ENCODE assay signal across 8 cellular contexts in genomic region chr11:61890536-61891330, GRCh38. TPM values are rescaled to one million over a fixed set of nuclear protein-coding genes. Genes with fewer than 3 reads are reported as not detected.
A peak's percentile ranks its signal among the peaks of the same experiment; 100 is the strongest.
DNase-seq lines count a peak whose midpoint lies in the region; ATAC-seq, FAIRE-seq and TF ChIP-seq lines count a peak whose summit lies in the region.

No MANE protein-coding gene starts in this region.

- peak overlapping the region; percentile 75 for H3K9ac ChIP-seq in endothelial cell of umbilical vein (replicated peaks; ENCODE audit: extremely low read depth, insufficient read depth, low read length)

- no peaks in the 10 kb centered on the region for H3K27me3 ChIP-seq in endothelial cell of umbilical vein (ENCODE audit: control insufficient read depth in 2 of 2, insufficient read depth in 2 of 2, low read length in 2 of 2)
- no peaks in the 10 kb centered on the region for H3K27me3 ChIP-seq in mononuclear cell (ENCODE audit: insufficient read depth, low read length)
- H3K27me3 ChIP-seq in tibial nerve = no peaks in the 10 kb centered on the region

- peaks cover 43% of the 10 kb centered on the region for H3K79me2 ChIP-seq in endothelial cell of umbilical vein (ENCODE audit: control insufficient read depth, insufficient read depth, low read length)

- dilution Hi-C loops in endothelial cell of umbilical vein (cut with MboI; ENCODE audit: extremely low pct_ligation_motif_present, low sequenced_read_pairs) = no loop called here

- peak; percentile 88 for DNase-seq in Daoy (ENCODE audit: low read depth)
- peak; percentile 86 for DNase-seq in M059J (ENCODE audit: low read depth)
- DNase-seq in activated CD4-positive, alpha-beta T cell treated with anti-CD3 and anti-CD28 coated beads, Interleukin-2, amount 50 U/mL, for 4 hours = peak; percentile 16
- DNase-seq in endothelial cell of umbilical vein (ENCODE audit: low read depth, low spot score) = peak; percentile 75
- no peak for DNase-seq in tibial nerve (ENCODE audit: low spot score in 2 of 2)
- no peak for DNase-seq in SIG-M5 treated with dmso at 0.1 percent for 504 hours (lab: John Stamatoyannopoulos, UW; ENCODE audit: unreplicated experiment)

- no peaks in the 10 kb centered on the region for H3K9me1 ChIP-seq in endothelial cell of umbilical vein (replicated peaks; ENCODE audit: control insufficient read depth, extremely low read depth, insufficient read depth, low read length)

- POLR2A ChIA-PET in endothelial cell of umbilical vein (lab: Charles Lee) = interaction anchor here (1.6 kb wide), 1 partner anchor 10 kb away, joined by 5 read pairs; no protein-coding TSS in a partner anchor

- no peak for TF ChIP-seq EP300 in tibial nerve (IDR thresholded peaks at IDR 0.05)

- H3K36me3 ChIP-seq in endothelial cell of umbilical vein (ENCODE audit: control insufficient read depth in 2 of 2, extremely low read depth in 1 of 2, insufficient read depth in 2 of 2, low read length in 2 of 2) (no peaks in the 10 kb centered on the region), tibial nerve (peaks cover 0 to 4% (median 0%) of the 10 kb centered on the region in 3 donors)

- TF ChIP-seq CTCF in endothelial cell of umbilical vein (IDR thresholded peaks at IDR 0.05; ENCODE audit: extremely low read depth in 1 of 2, insufficient read depth in 1 of 2, low read depth in 1 of 2, low read length in 2 of 2) = no peak
- no peak for TF ChIP-seq CTCF in tibial nerve (IDR thresholded peaks at IDR 0.05)

- peak; percentile 93 for FAIRE-seq in endothelial cell of umbilical vein (lab: Jason Lieb, UNC)

- TF ChIP-seq POLR2A in endothelial cell of umbilical vein (IDR thresholded peaks at IDR 0.05; ENCODE audit: low read depth, low read length) (no peak), tibial nerve (IDR thresholded peaks at IDR 0.05) (no peak)

- H3K4me3 ChIP-seq in endothelial cell of umbilical vein (replicated peaks in 1 of 3; ENCODE audit: insufficient read depth in 1 of 3, low read depth in 1 of 3, low read length in 3 of 3) (peak overlapping the region; percentile 41 to 70 (median 70)), mononuclear cell (ENCODE audit: low read length) (peak overlapping the region; percentile 56), tibial nerve (peak overlapping the region; percentile 71 to 99 (median 89))

- CTCF ChIA-PET in endothelial cell of umbilical vein (lab: Charles Lee) = interaction anchor here (1.0 to 4.8 kb wide), 7 partner anchors 8 to 217 kb away, joined by 4 to 19 read pairs (median 5); no protein-coding TSS in a partner anchor

- peak overlapping the region; percentile 87 for H3K4me2 ChIP-seq in endothelial cell of umbilical vein (ENCODE audit: insufficient read depth, low read length)

- H2AFZ ChIP-seq in endothelial cell of umbilical vein (ENCODE audit: low read depth, low read length) = peak overlapping the region; percentile 67

- intact Hi-C loops in endothelial cell of umbilical vein (cut with micrococcal nuclease) = loop anchor here (1.0 to 2.0 kb wide), 5 partner anchors 9 to 98 kb away; partner anchors contain the start of genes FEN1, FTH1 and TMEM258

- H3K4me1 ChIP-seq in endothelial cell of umbilical vein (ENCODE audit: control insufficient read depth, extremely low read depth, insufficient read depth, low read length) (peaks cover 32% of the 10 kb centered on the region), mononuclear cell (ENCODE audit: insufficient read depth, low read length) (peaks cover 10% of the 10 kb centered on the region), tibial nerve (peaks cover 0 to 68% (median 24%) of the 10 kb centered on the region in 4 donors)

- H3K27ac ChIP-seq in endothelial cell of umbilical vein (ENCODE audit: insufficient read depth, low read depth, low read length) (peak overlapping the region; percentile 58), tibial nerve (peak overlapping the region; percentile 91 to 99 (median 94))

- no TSS peak for BruUV-seq in endothelial cell of umbilical vein (replicated peaks; lab: Mats Ljungman, UMichigan)

- no peaks in the 10 kb centered on the region for H3K9me3 ChIP-seq in endothelial cell of umbilical vein (replicated peaks; ENCODE audit: control insufficient read depth, insufficient read depth, low read length)
- H3K9me3 ChIP-seq in mononuclear cell (ENCODE audit: low read depth, low read length) = no peaks in the 10 kb centered on the region
- H3K9me3 ChIP-seq in tibial nerve = no peaks in the 10 kb centered on the region

- no peaks in the 10 kb centered on the region for H4K20me1 ChIP-seq in endothelial cell of umbilical vein (replicated peaks; ENCODE audit: control insufficient read depth, extremely low read depth, insufficient read depth, low read length)

- WGBS in tibial nerve, 2 donors = 0 to 1% methylated on average over 6 to 17 of the region's 38 CpGs

- peak; percentile 21 for ATAC-seq in GM21723 (IDR thresholded peaks at IDR 0.05; ENCODE audit: unreplicated experiment)

TF ChIP-seq in endothelial cell of umbilical vein, 7 proteins besides CTCF, POLR2A, EP300 and RAD21:
- peak; percentile 49 for TF ChIP-seq POLR2AphosphoS5 (IDR thresholded peaks at IDR 0.05; ENCODE audit: insufficient read depth, low read depth, low read length)
- TF ChIP-seq FOS (IDR thresholded peaks at IDR 0.05; ENCODE audit: borderline replicate concordance, insufficient read depth, low read length) = peak; percentile 74
- peak; percentile 11 for TF ChIP-seq MYC (IDR thresholded peaks at IDR 0.05; ENCODE audit: low read depth, low read length)
- TF ChIP-seq GATA2 (IDR thresholded peaks at IDR 0.05; ENCODE audit: insufficient read depth, insufficient read length, low read depth, low read length) = no peak
- no peak for TF ChIP-seq EZH2 (IDR thresholded peaks at IDR 0.05; ENCODE audit: borderline replicate concordance, low read depth, low read length, severe bottlenecking)
- peak; percentile 51 for TF ChIP-seq MAX (IDR thresholded peaks at IDR 0.05; ENCODE audit: insufficient read depth, insufficient read length)
- peak; percentile 44 for TF ChIP-seq JUN (IDR thresholded peaks at IDR 0.05; ENCODE audit: borderline replicate concordance, insufficient read depth, insufficient read length, low read depth)

RNA-seq across cellular contexts. Expression of gene FADS3, which starts 0.6 kb away (rescaled TPM):
- 24.9 and 43.1 TPM in 2 replicates for total RNA-seq in Daoy (2014; rRNA removed; shearing (Covaris generic))
- total RNA-seq in M059J (2014; rRNA removed; shearing (Covaris generic)) = 82.9 and 102 TPM in 2 replicates
- total RNA-seq in endothelial cell of umbilical vein (204 and 216 TPM in 2 replicates), mononuclear cell (7.0 TPM), tibial nerve (100 to 1,000 TPM; 135 to 327 (median 205) TPM)
- 346 and 506 TPM in 2 replicates for polyA plus RNA-seq in endothelial cell of umbilical vein
- 166 and 243 TPM in 2 replicates for polyA plus RNA-seq in endothelial cell of umbilical vein (2011; cell fraction: cytosol; rRNA removed)
- 1,185 and 1,740 TPM in 2 replicates for polyA plus RNA-seq in endothelial cell of umbilical vein (2011; cell fraction: nucleus; rRNA removed)
- polyA plus RNA-seq in endothelial cell of umbilical vein (2012) = 114 and 158 TPM in 2 replicates
- 188 and 207 TPM in 2 replicates for polyA minus RNA-seq in endothelial cell of umbilical vein
- polyA minus RNA-seq in endothelial cell of umbilical vein (2011; cell fraction: cytosol; rRNA and poly(A)+ RNA removed) = 32.9 TPM
- polyA minus RNA-seq in endothelial cell of umbilical vein (2011; cell fraction: nucleus; rRNA and poly(A)+ RNA removed) = 141 and 219 TPM in 2 replicates

RNA-seq across cellular contexts. Expression of gene RAB3IL1, which starts 26.6 kb away (rescaled TPM):
- 0.40 and 2.2 TPM in 2 replicates for total RNA-seq in Daoy (2014; rRNA removed; shearing (Covaris generic))
- total RNA-seq in M059J (2014; rRNA removed; shearing (Covaris generic)) = 0.12 and 1.4 TPM in 2 replicates
- total RNA-seq in endothelial cell of umbilical vein (1.2 and 3.6 TPM in 2 replicates), mononuclear cell (not detected), tibial nerve (100 to 1,000 TPM in 1 of 4 donors, 10 to 100 TPM in 3; 58.8 to 127 (median 71.1) TPM)
- 1.8 and 2.9 TPM in 2 replicates for polyA plus RNA-seq in endothelial cell of umbilical vein
- polyA plus RNA-seq in endothelial cell of umbilical vein (2011; cell fraction: cytosol; rRNA removed) = 0.88 and 1.4 TPM in 2 replicates
- 2.1 TPM in 2 replicates for polyA plus RNA-seq in endothelial cell of umbilical vein (2011; cell fraction: nucleus; rRNA removed)
- 1.3 and 3.8 TPM in 2 replicates for polyA plus RNA-seq in endothelial cell of umbilical vein (2012)
- 0.89 and 0.90 TPM in 2 replicates for polyA minus RNA-seq in endothelial cell of umbilical vein
- polyA minus RNA-seq in endothelial cell of umbilical vein (2011; cell fraction: cytosol; rRNA and poly(A)+ RNA removed) = 7.3 TPM
- polyA minus RNA-seq in endothelial cell of umbilical vein (2011; cell fraction: nucleus; rRNA and poly(A)+ RNA removed) = 0.58 and 0.72 TPM in 2 replicates

RNA-seq across cellular contexts. Expression of gene BEST1, which starts 59.4 kb away (rescaled TPM):
- 0.65 TPM in 1 of 2 replicates, not detected in the other for total RNA-seq in Daoy (2014; rRNA removed; shearing (Covaris generic))
- 0.05 and 0.96 TPM in 2 replicates for total RNA-seq in M059J (2014; rRNA removed; shearing (Covaris generic))
- total RNA-seq in endothelial cell of umbilical vein = 0.21 TPM in 1 of 2 replicates, not detected in the other
- 0.04 and 0.05 TPM in 2 replicates for polyA plus RNA-seq in endothelial cell of umbilical vein
- polyA plus RNA-seq in endothelial cell of umbilical vein (2011; cell fraction: cytosol; rRNA removed) = 0.04 TPM in 1 of 2 replicates, not detected in the other
- 0.11 and 0.15 TPM in 2 replicates for polyA plus RNA-seq in endothelial cell of umbilical vein (2011; cell fraction: nucleus; rRNA removed)
- 0.52 and 0.83 TPM in 2 replicates for polyA plus RNA-seq in endothelial cell of umbilical vein (2012)
- polyA minus RNA-seq in endothelial cell of umbilical vein = 0.13 TPM in 1 of 2 replicates, not detected in the other
- polyA minus RNA-seq in endothelial cell of umbilical vein (2011; cell fraction: cytosol; rRNA and poly(A)+ RNA removed) = 0.92 TPM
- polyA minus RNA-seq in endothelial cell of umbilical vein (2011; cell fraction: nucleus; rRNA and poly(A)+ RNA removed) = 0.24 TPM in 1 of 2 replicates, not detected in the other
- 2.3 TPM for total RNA-seq in mononuclear cell
- total RNA-seq in tibial nerve = 10 to 100 TPM; 33.2 to 53.2 (median 45.7) TPM

Comparison
In these comparisons a context has a peak if more than half of its experiments do, and no peak if none do; other contexts are left out.
1. DNase-seq: peak in Daoy (single experiment), M059J (single experiment), activated CD4-positive, alpha-beta T cell treated with anti-CD3 and anti-CD28 coated beads, Interleukin-2, amount 50 U/mL, for 4 hours (2 of 2) and endothelial cell of umbilical vein (single experiment); none in tibial nerve (0 of 2) and SIG-M5 treated with dmso at 0.1 percent for 504 hours (single experiment).
2. RNA of gene RAB3IL1, which starts 26.6 kb away (total RNA-seq): 58.8 to 127 TPM in tibial nerve; 1.2 to 3.6 TPM in endothelial cell of umbilical vein, 0.12 to 1.4 TPM in M059J, 0.40 to 2.2 TPM in Daoy and not detected in mononuclear cell (single experiment); every median in the first group is over 10 times any median in the second.
3. RNA of gene BEST1, which starts 59.4 kb away (total RNA-seq): 33.2 to 53.2 TPM in tibial nerve; 2.3 TPM in mononuclear cell (single experiment), 0.05 to 0.96 TPM in M059J, 0.21 TPM in endothelial cell of umbilical vein and 0.65 TPM in Daoy; every median in the first group is over 10 times any median in the second.
4. Peak in every context shown above with its lines, with median percentiles within 50 percentile points of each other: H3K4me3 ChIP-seq.